8 cellular contexts compared by ENCODE assay signal in genomic region chr1:50976890-50977574, GRCh38. TPM values are rescaled to one million over a fixed set of nuclear protein-coding genes. Genes with fewer than 3 reads are reported as not detected.
DNase-seq lines count a peak whose midpoint lies in the region; ATAC-seq and TF ChIP-seq lines count a peak whose summit lies in the region.

No MANE protein-coding gene starts in this region.

- TF ChIP-seq CTCF in AG04450 (IDR thresholded peaks at IDR 0.05; ENCODE audit: low read depth, low read length) (no peak), GM13976 (IDR thresholded peaks at IDR 0.05; ENCODE audit: borderline replicate concordance, control extremely low read depth, extremely low read depth, insufficient read depth, missing control alignments) (no peak), activated B cell treated with CpG ODN at 0.5 μM for 24 hours (IDR thresholded peaks at IDR 0.05) (no peak)

- TF ChIP-seq POLR2A in erythroblast (IDR thresholded peaks at IDR 0.05; ENCODE audit: low read length) = peak; percentile 59

- H3K27ac Mint-ChIP-seq in activated B cell treated with CpG ODN at 0.5 μM for 24 hours = peak overlapping the region; percentile 56

- ATAC-seq in HG02678 (IDR thresholded peaks at IDR 0.05; ENCODE audit: unreplicated experiment) = peak; percentile 55
- peak; percentile 72 for ATAC-seq in activated B cell treated with CpG ODN at 0.5 μM for 24 hours (ENCODE audit: low read depth)

- peaks cover 18% of the 10 kb centered on the region for H3K27me3 Mint-ChIP-seq in activated B cell treated with CpG ODN at 0.5 μM for 24 hours

- no peaks in the 10 kb centered on the region for H3K27me3 ChIP-seq in AG04450 (ENCODE audit: control insufficient read depth, insufficient read depth, low read length)

- peaks cover 22% of the 10 kb centered on the region for H3K4me1 Mint-ChIP-seq in activated B cell treated with CpG ODN at 0.5 μM for 24 hours

- H3K36me3 Mint-ChIP-seq in activated B cell treated with CpG ODN at 0.5 μM for 24 hours (ENCODE audit: low read depth) = peaks cover 2% of the 10 kb centered on the region

- CTCF ChIA-PET in AG04450 (lab: Charles Lee) = interaction anchor here (0.8 to 1.8 kb wide), 3 partner anchors 8 to 212 kb away, joined by 3 to 5 read pairs (median 4); no protein-coding TSS in a partner anchor
- CTCF ChIA-PET in activated B cell treated with CpG ODN at 0.5 μM for 24 hours (lab: Charles Lee) = interaction anchor here (1.2 kb wide), 2 partner anchors 9 to 792 kb away, joined by 3 to 5 read pairs; no protein-coding TSS in a partner anchor

- H3K4me3 ChIP-seq in AG04450 (ENCODE audit: low read depth, low read length) = peak overlapping the region; percentile 72

- H3K9me3 ChIP-seq in AG04450 (ENCODE audit: control insufficient read depth, insufficient read depth, low read length) = no peaks in the 10 kb centered on the region

- POLR2A ChIA-PET in AG04450 (lab: Yijun Ruan, JAX) = interaction anchor here (0.7 to 1.7 kb wide), 3 partner anchors 8 to 484 kb away, joined by 4 to 13 read pairs (median 6); partner anchors contain the start of gene FAF1
- POLR2A ChIA-PET in activated B cell treated with CpG ODN at 0.5 μM for 24 hours (lab: Charles Lee) = interaction anchor here (0.6 to 4.3 kb wide), 4 partner anchors 8 to 1479 kb away, joined by 4 to 35 read pairs (median 16); partner anchors contain the start of gene FAF1

- intact Hi-C loops in activated B cell treated with CpG ODN at 0.5 μM for 24 hours (cut with micrococcal nuclease) = loop anchor here (1.0 to 10.0 kb wide), 3 partner anchors 8 to 1728 kb away; partner anchors contain the start of gene DMRTA2

- H3K27ac ChIP-seq in AG04450 (ENCODE audit: low read depth, low read length) = peak overlapping the region; percentile 77

- in situ Hi-C loops in GM13976 (cut with MboI; ENCODE audit: low sequenced_read_pairs, unreplicated experiment) = no loop called here

- H3K9me3 Mint-ChIP-seq in activated B cell treated with CpG ODN at 0.5 μM for 24 hours = no peaks in the 10 kb centered on the region

- H3K4me3 Mint-ChIP-seq in activated B cell treated with CpG ODN at 0.5 μM for 24 hours = peak overlapping the region; percentile 85

- DNase-seq in AG04450 (ENCODE audit: low read depth, low spot score) = no peak
- DNase-seq in GM13976 (ENCODE audit: low spot score) = peak; percentile 69
- DNase-seq in NCI-H1694 (lab: John Stamatoyannopoulos, UW) = peak; percentile 87
- peak; percentile 28 for DNase-seq in activated B cell treated with CpG ODN at 0.5 μM for 24 hours
- DNase-seq in erythroblast (lab: John Stamatoyannopoulos, UW) = peak; percentile 44 to 59
- peak; percentile 81 for DNase-seq in myocyte (ENCODE audit: low read depth)
- no peak for DNase-seq in effector CD8-positive, alpha-beta T cell (lab: John Stamatoyannopoulos, UW)

RNA-seq across cellular contexts. Expression of gene CDKN2C, which starts 7.0 kb away (rescaled TPM):
- polyA plus RNA-seq in AG04450 (2011; rRNA removed) = 9.5 and 12.5 TPM in 2 replicates
- 6.3 and 7.3 TPM in 2 replicates for polyA minus RNA-seq in AG04450 (2011; rRNA and poly(A)+ RNA removed)
- 2.8 and 3.3 TPM in 2 replicates for total RNA-seq in activated B cell treated with CpG ODN at 0.5 μM for 24 hours
- total RNA-seq in myocyte = 17.8 and 27.7 TPM in 2 replicates
- 10.6 TPM for polyA plus RNA-seq in myocyte (2012)

RNA-seq across cellular contexts. Expression of gene FAF1, which starts 17.0 kb away (rescaled TPM):
- 37.9 and 40.2 TPM in 2 replicates for polyA plus RNA-seq in AG04450 (2011; rRNA removed)
- 40.1 and 53.9 TPM in 2 replicates for polyA minus RNA-seq in AG04450 (2011; rRNA and poly(A)+ RNA removed)
- total RNA-seq in activated B cell treated with CpG ODN at 0.5 μM for 24 hours (57.2 and 61.7 TPM in 2 replicates), myocyte (48.5 and 60.2 TPM in 2 replicates)
- polyA plus RNA-seq in myocyte (2012) = 37.0 TPM

Comparison
In these comparisons a context has a peak if more than half of its experiments do, and no peak if none do; other contexts are left out.
1. DNase-seq: peak in GM13976 (single experiment), NCI-H1694 (single experiment), activated B cell treated with CpG ODN at 0.5 μM for 24 hours (single experiment), erythroblast (2 of 2) and myocyte (single experiment); none in AG04450 (single experiment) and effector CD8-positive, alpha-beta T cell (single experiment).